17 cellular contexts compared by ENCODE assay signal in genomic region chr11:11065396-11065795, GRCh38.
DNase-seq lines count a peak whose midpoint lies in the region; ATAC-seq and TF ChIP-seq lines count a peak whose summit lies in the region.
"Had no signal": no experiment of that assay in that cellular context is flagged by ENCODE, and none has a peak within 500 bp of the region (broad histone marks: within the 10 kb centered on the region; RNA-seq: fewer than 3 reads in every experiment).

No MANE protein-coding gene starts in this region.

- H3K27me3 ChIP-seq in HUES64 (ENCODE audit: insufficient read depth, low read length) (no peaks in the 10 kb centered on the region), esophagus muscularis mucosa (no peaks in the 10 kb centered on the region), lung (ENCODE audit: control insufficient read depth, insufficient read depth) (no peaks in the 10 kb centered on the region), gastroesophageal sphincter (no peaks in the 10 kb centered on the region)

- TF ChIP-seq POLR2A in esophagus muscularis mucosa (IDR thresholded peaks at IDR 0.05; ENCODE audit: low read depth) (no peak), gastroesophageal sphincter (IDR thresholded peaks at IDR 0.05) (no peak)

- peak overlapping the region; percentile 34; the same call in 1 of the 2 replicates for H3K27ac ChIP-seq in HUES64 (ENCODE audit: low read depth, low read length)
- H3K27ac ChIP-seq in esophagus muscularis mucosa (replicated peaks in 1 of 4): no peak overlapping the region
- no peak overlapping the region for H3K27ac ChIP-seq in lung (ENCODE audit: low read depth in 1 of 2, low read length in 1 of 2)
- H3K27ac ChIP-seq in gastroesophageal sphincter: no peak overlapping the region
- H3K27ac ChIP-seq: 22Rv1 had no signal

- TF ChIP-seq CTCF in esophagus muscularis mucosa (IDR thresholded peaks at IDR 0.05): no peak
- no peak for TF ChIP-seq CTCF in lung (IDR thresholded peaks at IDR 0.05; ENCODE audit: control extremely low read depth, extremely low read depth)
- TF ChIP-seq CTCF in gastroesophageal sphincter (IDR thresholded peaks at IDR 0.05): no peak

- intact Hi-C loops in esophagus muscularis mucosa (cut with DNase I): no loop called here

- DNase-seq in ELF-1 (ENCODE audit: low read depth, low spot score) (peak; percentile 14), esophagus muscularis mucosa (ENCODE audit: extremely low spot score) (peak; percentile 70), lung (ENCODE audit: low spot score) (peak; percentile 2), amniotic stem cell (lab: John Stamatoyannopoulos, UW) (no peak)
- DNase-seq: CD8-positive, alpha-beta T cell; COR-L47; DMS153; DMS79 treated with DMSO at 0.1 percent for 48 hours; EL; GDM1; GOT3; KG1 had no signal

- no peak overlapping the region for H3K9ac ChIP-seq in HUES64 (ENCODE audit: low read depth, low read length)

- H3K4me1 ChIP-seq in HUES64 (ENCODE audit: insufficient read depth, low read length) (peaks cover 17% of the 10 kb centered on the region; the same call in 1 of the 2 replicates), esophagus muscularis mucosa (no peaks in the 10 kb centered on the region), lung (ENCODE audit: control insufficient read depth in 2 of 2, insufficient read depth in 2 of 2, low read length in 2 of 2) (no peaks in the 10 kb centered on the region), gastroesophageal sphincter (no peaks in the 10 kb centered on the region)

- H3K4me3 ChIP-seq in HUES64 (ENCODE audit: low read length) (no peak overlapping the region), esophagus muscularis mucosa (no peak overlapping the region), lung (no peak overlapping the region), gastroesophageal sphincter (no peak overlapping the region)

- WGBS in HUES64: 47% methylated on average over 4 of the region's 4 CpGs
- 95% methylated on average over 4 of the region's 4 CpGs for WGBS in esophagus muscularis mucosa
- 77 to 87% methylated on average over 4 of the region's 4 CpGs for WGBS in lung, 2 donors
- 91 to 92% methylated on average over 4 of the region's 4 CpGs for WGBS in gastroesophageal sphincter (ENCODE audit: low coverage in 1 of 2), 2 donors

- H3K36me3 ChIP-seq in HUES64 (ENCODE audit: insufficient read depth, low read length): no peaks in the 10 kb centered on the region
- H3K36me3 ChIP-seq in esophagus muscularis mucosa: no peaks in the 10 kb centered on the region
- H3K36me3 ChIP-seq in lung (ENCODE audit: control insufficient read depth in 2 of 2, insufficient read depth in 2 of 2, low read length in 2 of 2): no peaks in the 10 kb centered on the region
- H3K36me3 ChIP-seq in gastroesophageal sphincter: no peaks in the 10 kb centered on the region

- H3K9me3 ChIP-seq in HUES64 (ENCODE audit: insufficient read depth, low read depth, low read length): no peaks in the 10 kb centered on the region
- no peaks in the 10 kb centered on the region for H3K9me3 ChIP-seq in esophagus muscularis mucosa
- no peaks in the 10 kb centered on the region for H3K9me3 ChIP-seq in lung (ENCODE audit: control insufficient read depth in 2 of 2, insufficient read depth in 1 of 2, low read length in 1 of 2)
- H3K9me3 ChIP-seq in gastroesophageal sphincter: no peaks in the 10 kb centered on the region

- no peak for ATAC-seq in lung (ENCODE audit: insufficient read depth, low FRiP score)
- no peak for ATAC-seq in GM21526 (IDR thresholded peaks at IDR 0.05; ENCODE audit: low FRiP score, unreplicated experiment)
- ATAC-seq in gastroesophageal sphincter: no peak
- ATAC-seq: CD8-positive, alpha-beta T cell; HCT116 had no signal

- TF ChIP-seq EP300 in esophagus muscularis mucosa (IDR thresholded peaks at IDR 0.05): no peak
- no peak for TF ChIP-seq EP300 in gastroesophageal sphincter (IDR thresholded peaks at IDR 0.05)
